In genomic region chr6:65984089-65984488, GRCh38 we compare ENCODE assay signal across 8 cellular contexts.
"Had no signal": no experiment of that assay in that cellular context is flagged by ENCODE, and none has a peak within 500 bp of the region (broad histone marks: within the 10 kb centered on the region; RNA-seq: fewer than 3 reads in every experiment).

No MANE protein-coding gene starts in this region.

- FAIRE-seq: HepG2, HTR-8/SVneo, K562 had no signal

- H3K4me3 ChIP-seq: K562 had no signal

- ATAC-seq: HepG2, K562 had no signal

- H3K27ac ChIP-seq: HL-60, KMS-11 had no signal

- DNase-seq: IMR-90, KBM-7, KG1 had no signal

- H3K4me2 ChIP-seq: KMS-11 had no signal
